In the genomic region with DNA sequence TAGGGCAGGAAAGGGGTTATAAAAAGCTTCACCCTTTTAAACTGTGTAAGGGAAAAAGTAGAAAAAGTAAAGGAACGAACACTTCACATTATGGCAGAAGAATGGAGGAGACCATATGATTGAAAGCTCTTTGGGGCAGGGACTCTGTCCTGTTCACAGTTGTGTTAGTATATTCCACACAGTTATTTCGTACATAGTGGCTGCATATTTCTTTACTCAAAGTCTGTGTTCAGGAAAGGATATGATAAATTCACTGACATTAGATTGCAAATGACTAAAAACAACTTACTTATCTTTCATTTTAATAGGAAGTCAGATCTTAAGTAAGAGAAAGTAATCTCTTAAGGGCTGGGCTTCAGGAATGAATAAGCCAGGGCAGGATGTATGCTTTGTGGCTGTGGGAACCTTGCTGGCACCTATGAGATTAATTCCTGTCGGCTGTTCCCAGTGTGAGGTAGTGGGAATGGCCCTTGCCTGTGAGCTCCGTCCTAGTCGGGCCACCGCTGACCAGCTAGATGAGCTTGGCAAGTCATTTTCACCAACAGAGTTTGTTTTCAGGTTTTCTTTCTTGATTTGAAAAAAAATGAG, we compare ENCODE assay signal across 26 cellular contexts. TPM values are rescaled to one million over a fixed set of nuclear protein-coding genes. Genes with fewer than 3 reads are reported as not detected.
DNase-seq lines count a peak whose midpoint lies in the region; FAIRE-seq and TF ChIP-seq lines count a peak whose summit lies in the region.
"Had no signal": no experiment of that assay in that cellular context is flagged by ENCODE, and none has a peak within 500 bp of the region (broad histone marks: within the 10 kb centered on the region; RNA-seq: fewer than 3 reads in every experiment).

No MANE protein-coding gene starts in this region.

- H3K9me3 Mint-ChIP-seq in HFFc6, result no peaks in the 10 kb centered on the region
- H3K9me3 Mint-ChIP-seq: activated naive CD8-positive, alpha-beta T cell treated with anti-CD3 and anti-CD28 coated beads, Interleukin-2, amount 10 ng/mL, durations not matched to agents 7 days and 5 days; activated T-helper 1 cell treated with anti-CD3 and anti-CD28 coated beads, Interleukin-12 subunit alpha, Interleukin-12 subunit beta, Interleukin-2, Interleukin-4 antibody, amounts not matched to agents 30 ng/mL and 10 ng/mL and 1 ng/mL, durations not matched to agents 14 hours and 24 hours and 36 hours; CD8-positive, alpha-beta T cell; neural progenitor cell; stimulated activated naive CD8-positive, alpha-beta T cell treated with anti-CD3 and anti-CD28 coated beads, Interleukin-15, Interleukin-2, amounts not matched to agents 100 ng/mL and 50 ng/mL, for 24 hours; type B pancreatic cell had no signal

- H2BK12ac ChIP-seq in mesenchymal stem cell (ENCODE audit: low read length in 2 of 2), result no peak overlapping the region

- H2BK15ac ChIP-seq in mesenchymal stem cell (ENCODE audit: low read depth, poor library complexity, severe bottlenecking), result no peak overlapping the region

- H2BK5ac ChIP-seq in mesenchymal stem cell (ENCODE audit: low read depth, low read length, poor library complexity, severe bottlenecking), result no peak overlapping the region

- no peak overlapping the region for H3K4me3 Mint-ChIP-seq in HFFc6
- H3K4me3 Mint-ChIP-seq: activated naive CD8-positive, alpha-beta T cell treated with anti-CD3 and anti-CD28 coated beads, Interleukin-2, amount 10 ng/mL, durations not matched to agents 7 days and 5 days; activated T-helper 1 cell treated with anti-CD3 and anti-CD28 coated beads, Interleukin-12 subunit alpha, Interleukin-12 subunit beta, Interleukin-2, Interleukin-4 antibody, amounts not matched to agents 30 ng/mL and 10 ng/mL and 1 ng/mL, durations not matched to agents 14 hours and 24 hours and 36 hours; CD8-positive, alpha-beta T cell; neural progenitor cell; stimulated activated naive CD8-positive, alpha-beta T cell treated with anti-CD3 and anti-CD28 coated beads, Interleukin-15, Interleukin-2, amounts not matched to agents 100 ng/mL and 50 ng/mL, for 24 hours; type B pancreatic cell had no signal

- H3K18ac ChIP-seq in mesenchymal stem cell (ENCODE audit: low read depth in 1 of 2, low read length in 2 of 2), result no peak overlapping the region

- peaks cover 2% of the 10 kb centered on the region for H3F3A ChIP-seq in Loucy (ENCODE audit: low read depth)

- POLR2A ChIA-PET in GM10248 (lab: Yijun Ruan, JAX), result no interaction called here

- H3K4me1 Mint-ChIP-seq in HFFc6 (ENCODE audit: low read depth), result peaks cover 8% of the 10 kb centered on the region; the same call in 1 of the 2 replicates

- no peak overlapping the region for H3K4ac ChIP-seq in mesenchymal stem cell (ENCODE audit: low read depth in 1 of 2, low read length in 2 of 2)

- no peak overlapping the region for H3K14ac ChIP-seq in mesenchymal stem cell (ENCODE audit: low read length in 2 of 2)

- no peaks in the 10 kb centered on the region for H3K79me2 ChIP-seq in Loucy (ENCODE audit: insufficient read depth, low read length)

- H3K27me3 ChIP-seq in BLaER1 treated with 17β-estradiol and CSF1 and Interleukin-3, amounts not matched to agents 10 nM and 100 nM, result peaks cover 0 to 13% (median 0%) of the 10 kb centered on the region in 11 experiments; a peak in 2 of 22 replicates
- H3K27me3 ChIP-seq in Loucy (ENCODE audit: insufficient read depth, low read length, poor library complexity, severe bottlenecking) (no peaks in the 10 kb centered on the region), bronchial epithelial cell (ENCODE audit: control insufficient read depth, insufficient read depth, low read length) (no peaks in the 10 kb centered on the region), mesenchymal stem cell (ENCODE audit: control insufficient read depth in 1 of 2, insufficient read depth in 1 of 2, low read length in 2 of 2) (peaks cover 14 to 32% of the 10 kb centered on the region in 2 experiments)

- no peak overlapping the region for H3K4me3 ChIP-seq in BLaER1 treated with 17β-estradiol and CSF1 and Interleukin-3, amounts not matched to agents 10 nM and 100 nM
- H3K4me3 ChIP-seq in Loucy (ENCODE audit: low read length, poor library complexity, severe bottlenecking) (peak overlapping the region; percentile 60), bronchial epithelial cell (ENCODE audit: low read depth, low read length) (no peak overlapping the region), mesenchymal stem cell (ENCODE audit: insufficient read depth in 1 of 2, low read depth in 1 of 2, low read length in 2 of 2) (no peak overlapping the region)
- H3K4me3 ChIP-seq: neural progenitor cell, prostate gland had no signal

- DNase-seq in bronchial epithelial cell (ENCODE audit: low read depth), result peak; percentile 85
- no peak for DNase-seq in mesenchymal stem cell
- no peak for DNase-seq in GM10248 (ENCODE audit: extremely low spot score)
- no peak for DNase-seq in SIG-M5 treated with dmso at 0.1 percent for 504 hours (lab: John Stamatoyannopoulos, UW; ENCODE audit: unreplicated experiment)
- no peak for DNase-seq in HFFc6
- DNase-seq in NCI-H1105 treated with DMSO at 0.1 percent for 48 hours (lab: John Stamatoyannopoulos, UW), result no peak
- DNase-seq: activated naive CD8-positive, alpha-beta T cell treated with anti-CD3 and anti-CD28 coated beads, Interleukin-2, amount 10 ng/mL, durations not matched to agents 7 days and 5 days; CD8-positive, alpha-beta T cell; dermis blood vessel endothelial cell; DMS79; NCI-H2029; NCI-H446; NK-92 treated with Interleukin-12 subunit alpha and Interleukin-12 subunit beta, amount 100 ng/mL, for 24 hours; stimulated activated CD4-positive, alpha-beta T cell treated with anti-CD3 and anti-CD28 coated beads, Interleukin-2, amount 100 ng/mL, for 48 hours; T-helper 9 cell had no signal

- 82% methylated on average over 5 of the region's 6 CpGs for WGBS in mesenchymal stem cell

- no peak overlapping the region for H4K91ac ChIP-seq in mesenchymal stem cell (ENCODE audit: low read length)

- no peak overlapping the region for H3K9ac ChIP-seq in BLaER1 treated with 17β-estradiol and CSF1 and Interleukin-3, amounts not matched to agents 10 nM and 100 nM
- peak overlapping the region; percentile 52 for H3K9ac ChIP-seq in Loucy (ENCODE audit: low read depth, low read length, poor library complexity, severe bottlenecking)
- H3K9ac ChIP-seq in mesenchymal stem cell (ENCODE audit: low read length), result peak overlapping the region; percentile 5
- H3K9ac ChIP-seq: KMS-11, neural progenitor cell had no signal

- no peaks in the 10 kb centered on the region; a peak in 1 of 22 replicates for H3K36me3 ChIP-seq in BLaER1 treated with 17β-estradiol and CSF1 and Interleukin-3, amounts not matched to agents 10 nM and 100 nM
- H3K36me3 ChIP-seq in Loucy (ENCODE audit: insufficient read depth, low read length), result no peaks in the 10 kb centered on the region
- H3K36me3 ChIP-seq in bronchial epithelial cell (ENCODE audit: control insufficient read depth, insufficient read depth, low read length), result peaks cover 6% of the 10 kb centered on the region
- H3K36me3 ChIP-seq in mesenchymal stem cell (ENCODE audit: control insufficient read depth in 1 of 2, insufficient read depth in 2 of 2, low read depth in 1 of 2, low read length in 2 of 2), result no peaks in the 10 kb centered on the region
- H3K36me3 ChIP-seq: neural progenitor cell, prostate gland had no signal

- CTCF ChIA-PET in GM10248 (lab: Yijun Ruan, JAX), result interaction anchor here (1.0 to 1.6 kb wide), 2 partner anchors 10 to 11 kb away, joined by 3 to 5 read pairs; no protein-coding TSS in a partner anchor

- peaks cover 37 to 56% (median 47%) of the 10 kb centered on the region in 10 experiments for H3K4me1 ChIP-seq in BLaER1 treated with 17β-estradiol and CSF1 and Interleukin-3, amounts not matched to agents 10 nM and 100 nM
- H3K4me1 ChIP-seq in Loucy (ENCODE audit: insufficient read depth, low read length, poor library complexity, severe bottlenecking) (peaks cover 45% of the 10 kb centered on the region), mesenchymal stem cell (ENCODE audit: control insufficient read depth, insufficient read depth, low read depth, low read length) (no peaks in the 10 kb centered on the region)
- H3K4me1 ChIP-seq: neural progenitor cell, prostate gland had no signal

- peaks cover 19% of the 10 kb centered on the region for H3K27me3 Mint-ChIP-seq in HFFc6 (ENCODE audit: insufficient read depth)

- peaks cover 11% of the 10 kb centered on the region for H3K79me1 ChIP-seq in mesenchymal stem cell (replicated peaks; ENCODE audit: low read length, poor library complexity, severe bottlenecking)

- no peak overlapping the region for H3K27ac Mint-ChIP-seq in HFFc6
- H3K27ac Mint-ChIP-seq: activated naive CD8-positive, alpha-beta T cell treated with anti-CD3 and anti-CD28 coated beads, Interleukin-2, amount 10 ng/mL, durations not matched to agents 7 days and 5 days; activated T-helper 1 cell treated with anti-CD3 and anti-CD28 coated beads, Interleukin-12 subunit alpha, Interleukin-12 subunit beta, Interleukin-2, Interleukin-4 antibody, amounts not matched to agents 30 ng/mL and 10 ng/mL and 1 ng/mL, durations not matched to agents 14 hours and 24 hours and 36 hours; CD8-positive, alpha-beta T cell; neural progenitor cell; stimulated activated naive CD8-positive, alpha-beta T cell treated with anti-CD3 and anti-CD28 coated beads, Interleukin-15, Interleukin-2, amounts not matched to agents 100 ng/mL and 50 ng/mL, for 24 hours had no signal

- peak overlapping the region; percentile 84 for H2AFZ ChIP-seq in Loucy (ENCODE audit: low read length)
- no peak overlapping the region for H2AFZ ChIP-seq in mesenchymal stem cell (ENCODE audit: low read depth, low read length)
- H2AFZ ChIP-seq: neural progenitor cell had no signal

- H3K23ac ChIP-seq in mesenchymal stem cell (ENCODE audit: low read length in 2 of 2), result no peak overlapping the region

- FAIRE-seq in bronchial epithelial cell (lab: Jason Lieb, UNC), result no peak
- FAIRE-seq: endothelial cell of umbilical vein, H54 had no signal

- no peaks in the 10 kb centered on the region for H3K36me3 Mint-ChIP-seq in HFFc6 (ENCODE audit: low read depth)
- H3K36me3 Mint-ChIP-seq: activated naive CD8-positive, alpha-beta T cell treated with anti-CD3 and anti-CD28 coated beads, Interleukin-2, amount 10 ng/mL, durations not matched to agents 7 days and 5 days; CD8-positive, alpha-beta T cell; neural progenitor cell; type B pancreatic cell had no signal

- no peaks in the 10 kb centered on the region for H4K20me1 ChIP-seq in BLaER1 treated with 17β-estradiol and CSF1 and Interleukin-3, amounts not matched to agents 10 nM and 100 nM
- H4K20me1 ChIP-seq in Loucy (ENCODE audit: insufficient read depth, low read length, poor library complexity, severe bottlenecking), result no peaks in the 10 kb centered on the region

- no peak overlapping the region for H4K8ac ChIP-seq in mesenchymal stem cell (ENCODE audit: low read length)

- no peak overlapping the region for H2AK5ac ChIP-seq in mesenchymal stem cell (ENCODE audit: low read length, severe bottlenecking)

- peaks cover 0 to 5% (median 0%) of the 10 kb centered on the region in 11 experiments; a peak in 1 of 22 replicates for H3K9me3 ChIP-seq in BLaER1 treated with 17β-estradiol and CSF1 and Interleukin-3, amounts not matched to agents 10 nM and 100 nM (replicated peaks in 1 of 11)
- no peaks in the 10 kb centered on the region for H3K9me3 ChIP-seq in Loucy (ENCODE audit: insufficient read depth, low read depth, low read length)
- H3K9me3 ChIP-seq in mesenchymal stem cell (ENCODE audit: control insufficient read depth, low read length), result no peaks in the 10 kb centered on the region
- H3K9me3 ChIP-seq: prostate gland had no signal

- H3K27ac ChIP-seq in BLaER1 treated with 17β-estradiol and CSF1 and Interleukin-3, amounts not matched to agents 10 nM and 100 nM, result peak overlapping the region in 9 of 11 experiments; percentile 24 to 73 (median 51); a peak in 15 of 22 replicates
- H3K27ac ChIP-seq in mesenchymal stem cell (ENCODE audit: low read length, poor library complexity, severe bottlenecking), result no peak overlapping the region
- H3K27ac ChIP-seq: KMS-11, neural progenitor cell, prostate gland had no signal

- no peaks in the 10 kb centered on the region for H3K9me2 ChIP-seq in Loucy (replicated peaks; ENCODE audit: low read depth, low read length)

- TF ChIP-seq CTCF in Loucy (conservative IDR thresholded peaks at IDR 0.05; ENCODE audit: low read length) (no peak), bronchial epithelial cell (IDR thresholded peaks at IDR 0.05; ENCODE audit: insufficient read depth, low read length, severe bottlenecking) (no peak), GM10248 (IDR thresholded peaks at IDR 0.05; ENCODE audit: control extremely low read depth, extremely low read depth, low read depth, missing control alignments) (no peak), HFFc6 (IDR thresholded peaks at IDR 0.05) (no peak)

- H2BK120ac ChIP-seq in mesenchymal stem cell (ENCODE audit: low read depth, low read length), result no peak overlapping the region

- H3K4me2 ChIP-seq in BLaER1 treated with 17β-estradiol and CSF1 and Interleukin-3, amounts not matched to agents 10 nM and 100 nM, result peak overlapping the region; percentile 47 to 83 (median 64)
- peak overlapping the region; percentile 76 for H3K4me2 ChIP-seq in Loucy (ENCODE audit: low read depth, low read length, poor library complexity, severe bottlenecking)
- H3K4me2 ChIP-seq in mesenchymal stem cell (ENCODE audit: low read length, poor library complexity, severe bottlenecking), result no peak overlapping the region
- H3K4me2 ChIP-seq: KMS-11, neural progenitor cell had no signal

RNA-seq across cellular contexts. Expression of gene PPP1R14C, which starts 11.2 kb away (rescaled TPM):
- 72.1 and 80.0 TPM in 2 replicates for total RNA-seq in bronchial epithelial cell
- polyA plus RNA-seq in mesenchymal stem cell (2013, experiment 1 of 2), result not detected
- polyA plus RNA-seq in mesenchymal stem cell (2013, experiment 2 of 2), result not detected
- total RNA-seq in HFFc6 (2021; fragmentation: NEBNext Ultra II Directional; extraction: Animal tissue kit (Norgen Biotek cat#: 25700)), result under 1 TPM in 1 of 6 experiments, not detected in 5; 0.17 TPM
- total RNA-seq: activated naive CD8-positive, alpha-beta T cell treated with anti-CD3 and anti-CD28 coated beads, Interleukin-2, amount 10 ng/mL, durations not matched to agents 7 days and 5 days; activated T-helper 1 cell treated with anti-CD3 and anti-CD28 coated beads, Interleukin-12 subunit alpha, Interleukin-12 subunit beta, Interleukin-2, Interleukin-4 antibody, amounts not matched to agents 30 ng/mL and 10 ng/mL and 1 ng/mL, durations not matched to agents 14 hours and 24 hours and 36 hours; CD8-positive, alpha-beta T cell; dermis blood vessel endothelial cell; endothelial cell of umbilical vein; RPMI7951 had no signal
- polyA plus RNA-seq: endothelial cell of umbilical vein had no signal

Comparison
In these comparisons a context has a peak if more than half of its experiments do, and no peak if none do; other contexts are left out.
1. H3K9ac ChIP-seq: peak in Loucy (single experiment) and mesenchymal stem cell (single experiment); none in BLaER1 treated with 17β-estradiol and CSF1 and Interleukin-3, amounts not matched to agents 10 nM and 100 nM (0 of 11).
2. RNA of gene PPP1R14C, which starts 11.2 kb away (total RNA-seq): 72.1 to 80.0 TPM in bronchial epithelial cell; 0.17 TPM in HFFc6; every median in the first group is over 10 times any median in the second.